Comparison of ENCODE assay signal across 11 cellular contexts in genomic region chr17:48162946-48163506, GRCh38. TPM values are rescaled to one million over a fixed set of nuclear protein-coding genes. Genes with fewer than 3 reads are reported as not detected.
DNase-seq lines count a peak whose midpoint lies in the region; ATAC-seq, FAIRE-seq and TF ChIP-seq lines count a peak whose summit lies in the region.
"Had no signal": no experiment of that assay in that cellular context is flagged by ENCODE, and none has a peak within 500 bp of the region (broad histone marks: within the 10 kb centered on the region; RNA-seq: fewer than 3 reads in every experiment).

No MANE protein-coding gene starts in this region.

- no peaks in the 10 kb centered on the region for H3K36me3 ChIP-seq in SJCRH30
- H3K36me3 ChIP-seq: cardiac muscle cell had no signal

- H3K27ac Mint-ChIP-seq in CD4-positive, alpha-beta T cell = peak overlapping the region; percentile 24

- no peak for ATAC-seq in CD4-positive, alpha-beta T cell (ENCODE audit: poor library complexity)
- peak; percentile 68 for ATAC-seq in left lobe of liver
- ATAC-seq in HG03378 (IDR thresholded peaks at IDR 0.05; ENCODE audit: unreplicated experiment) = no peak

- peak overlapping the region; percentile 19 for H3K4me3 ChIP-seq in SJCRH30
- H3K4me3 ChIP-seq: cardiac muscle cell had no signal

- H3K27me3 ChIP-seq in CD4-positive, alpha-beta T cell (ENCODE audit: control insufficient read depth, insufficient read depth, low read length) = no peaks in the 10 kb centered on the region
- H3K27me3 ChIP-seq in SJCRH30 = no peaks in the 10 kb centered on the region; the same call in 1 of the 2 replicates
- H3K27me3 ChIP-seq: cardiac muscle cell had no signal

- no peak for TF ChIP-seq CTCF in CD4-positive, alpha-beta T cell (IDR thresholded peaks at IDR 0.05)

- no peak overlapping the region for H3K27ac ChIP-seq in CD4-positive, alpha-beta T cell (ENCODE audit: low read depth, low read length)
- peak overlapping the region; percentile 46; the same call in 1 of the 2 replicates for H3K27ac ChIP-seq in SJCRH30
- H3K27ac ChIP-seq in substantia nigra (ENCODE audit: low read depth, low read length, poor library complexity, severe bottlenecking) = no peak overlapping the region
- H3K27ac ChIP-seq: cardiac muscle cell had no signal

- CTCF ChIA-PET in CD4-positive, alpha-beta T cell (lab: Charles Lee) = no interaction called here

- POLR2A ChIA-PET in CD4-positive, alpha-beta T cell (lab: Charles Lee) = no interaction called here

- no peaks in the 10 kb centered on the region for H3K9me3 ChIP-seq in CD4-positive, alpha-beta T cell (ENCODE audit: control insufficient read depth, low read length)
- H3K9me3 ChIP-seq in SJCRH30 (replicated peaks) = no peaks in the 10 kb centered on the region

- H3K27me3 Mint-ChIP-seq in CD4-positive, alpha-beta T cell = no peaks in the 10 kb centered on the region

- no peak for DNase-seq in CD4-positive, alpha-beta T cell
- DNase-seq in GM19239 (ENCODE audit: insufficient read length, low spot score) (peak; percentile 27), SJCRH30 (peak; percentile 84), left lobe of liver (ENCODE audit: low spot score) (peak; percentile 62), substantia nigra (lab: John Stamatoyannopoulos, UW) (no peak), NCI-H524 (lab: John Stamatoyannopoulos, UW) (no peak), NCI-H446 (lab: John Stamatoyannopoulos, UW) (no peak)
- DNase-seq: activated CD4-positive, alpha-beta T cell treated with anti-CD3 and anti-CD28 coated beads for 4 hours; stimulated activated CD8-positive, alpha-beta memory T cell treated with anti-CD3 and anti-CD28 coated beads, Interleukin-4, amount 100 ng/mL, for 48 hours had no signal

- H3K36me3 Mint-ChIP-seq in CD4-positive, alpha-beta T cell (ENCODE audit: low read depth) = peaks cover 79% of the 10 kb centered on the region

- intact Hi-C loops in CD4-positive, alpha-beta T cell (cut with DNase I, micrococcal nuclease) = no loop called here

- H3K9me3 Mint-ChIP-seq in CD4-positive, alpha-beta T cell = no peaks in the 10 kb centered on the region

- H3K4me3 Mint-ChIP-seq in CD4-positive, alpha-beta T cell = no peak overlapping the region

- peak; percentile 87 for FAIRE-seq in GM19239 (lab: Jason Lieb, UNC)

- peaks cover 32% of the 10 kb centered on the region for H3K4me1 ChIP-seq in SJCRH30

- peaks cover 11% of the 10 kb centered on the region for H3K4me1 Mint-ChIP-seq in CD4-positive, alpha-beta T cell (ENCODE audit: low read depth)

RNA-seq across cellular contexts. Expression of gene SNX11, which starts 55.5 kb away (rescaled TPM):
- total RNA-seq in CD4-positive, alpha-beta T cell = 1 to 10 TPM; 6.8 to 8.7 TPM
- 15.3 and 16.1 TPM in 2 replicates for total RNA-seq in SJCRH30 (2014; rRNA removed; shearing (Covaris generic))
- total RNA-seq in left lobe of liver = 9.8 TPM

Comparison
In these comparisons a context has a peak if more than half of its experiments do, and no peak if none do; other contexts are left out.
1. DNase-seq: peak in GM19239 (single experiment), SJCRH30 (2 of 2) and left lobe of liver (single experiment); none in CD4-positive, alpha-beta T cell (0 of 10), substantia nigra (0 of 49), NCI-H524 (0 of 2) and NCI-H446 (0 of 2).